Comparison of ENCODE assay signal across 35 cellular contexts in genomic region chr10:58586282-58586681, GRCh38.
"Had no signal": no experiment of that assay in that cellular context is flagged by ENCODE, and none has a peak within 500 bp of the region (broad histone marks: within the 10 kb centered on the region; RNA-seq: fewer than 3 reads in every experiment).

No MANE protein-coding gene starts in this region.

- H3K4me3 Mint-ChIP-seq: activated B cell treated with CpG ODN at 0.5 μM for 24 hours; activated CD4-positive, alpha-beta memory T cell treated with anti-CD3 and anti-CD28 coated beads for 36 hours; activated CD4-positive, alpha-beta T cell treated with anti-CD3 and anti-CD28 coated beads, Interleukin-2, amount 10 ng/mL, durations not matched to agents 24 days and 14 days; activated CD8-positive, alpha-beta T cell treated with anti-CD3 and anti-CD28 coated beads for 36 hours; activated naive CD4-positive, alpha-beta T cell treated with anti-CD3 and anti-CD28 coated beads for 36 hours; activated naive CD8-positive, alpha-beta T cell treated with anti-CD3 and anti-CD28 coated beads for 36 hours; activated T-cell treated with anti-CD3 and anti-CD28 coated beads, Interleukin-2, amount 50 U/mL, for 4 hours; activated T-cell treated with anti-CD3 and anti-CD28 coated beads, Interleukin-2, amount 50 U/mL, for 72 hours; activated T-helper 1 cell treated with anti-CD3 and anti-CD28 coated beads, Interleukin-12 subunit alpha, Interleukin-12 subunit beta, Interleukin-2, Interleukin-4 antibody, amounts not matched to agents 30 ng/mL and 10 ng/mL and 1 ng/mL, durations not matched to agents 14 hours and 24 hours and 36 hours; activated T-helper 17 cell treated with anti-CD3 and anti-CD28 coated beads, Interleukin-2, amount 50 U/mL, for 72 hours; T-helper 1 cell treated with Interleukin-12 subunit alpha and Interleukin-12 subunit beta and Interleukin-4 antibody, amounts not matched to agents 30 μg/mL and 1 μg/mL, for 36 hours; T-helper 2 cell treated with Interferon-gamma antibody and Interleukin-4, amounts not matched to agents 5 μg/mL and 100 μg/mL, for 36 hours had no signal

- H3K9me3 ChIP-seq: adrenal gland, body of pancreas had no signal

- H3K4me1 Mint-ChIP-seq: activated B cell treated with CpG ODN at 0.5 μM for 24 hours; activated CD4-positive, alpha-beta T cell treated with anti-CD3 and anti-CD28 coated beads, Interleukin-2, amount 10 ng/mL, durations not matched to agents 24 days and 14 days; activated naive CD8-positive, alpha-beta T cell treated with anti-CD3 and anti-CD28 coated beads for 36 hours; activated T-helper 17 cell treated with anti-CD3 and anti-CD28 coated beads, Interleukin-2, amount 50 U/mL, for 72 hours had no signal

- H3K27me3 ChIP-seq: adrenal gland, body of pancreas, brain microvascular endothelial cell, breast epithelium had no signal

- H3K36me3 ChIP-seq: adrenal gland, brain microvascular endothelial cell, breast epithelium had no signal

- DNase-seq: activated B cell treated with CpG ODN at 0.5 μM for 24 hours; activated CD4-positive, alpha-beta memory T cell treated with anti-CD3 and anti-CD28 coated beads for 36 hours; activated CD4-positive, alpha-beta T cell treated with anti-CD3 and anti-CD28 coated beads for 4 hours; activated CD4-positive, alpha-beta T cell treated with anti-CD3 and anti-CD28 coated beads, Interleukin-2, amount 10 ng/mL, durations not matched to agents 24 days and 14 days; activated CD4-positive, alpha-beta T cell treated with anti-CD3 and anti-CD28 coated beads, Interleukin-2, amount 50 U/mL, for 1 hour; activated CD4-positive, alpha-beta T cell treated with anti-CD3 and anti-CD28 coated beads, Interleukin-2, amount 50 U/mL, for 4 hours; activated CD4-positive, CD25-positive, alpha-beta regulatory T cell treated with anti-CD3 and anti-CD28 coated beads, Interleukin-2, amount 50 U/mL, for 72 hours; activated CD8-positive, alpha-beta memory T cell treated with anti-CD3 and anti-CD28 coated beads, Interleukin-2, amount 50 U/mL, for 4 hours; activated CD8-positive, alpha-beta T cell treated with anti-CD3 and anti-CD28 coated beads for 36 hours; activated effector memory CD4-positive, alpha-beta T cell treated with anti-CD3 and anti-CD28 coated beads, Interleukin-2, amount 50 U/mL, for 16 hours; activated gamma-delta T cell treated with Interleukin-2 at 50 U/mL for 16 hours; activated naive CD4-positive, alpha-beta T cell; activated naive CD4-positive, alpha-beta T cell treated with anti-CD3 and anti-CD28 coated beads for 36 hours; activated naive CD4-positive, alpha-beta T cell treated with anti-CD3 and anti-CD28 coated beads, Interleukin-2, amount 50 U/mL, for 16 hours; activated naive CD8-positive, alpha-beta T cell treated with anti-CD3 and anti-CD28 coated beads for 36 hours; activated T-cell treated with anti-CD3 and anti-CD28 coated beads for 4 hours; activated T-cell treated with anti-CD3 and anti-CD28 coated beads, Interleukin-2, amount 50 U/mL, for 1 hour; activated T-cell treated with anti-CD3 and anti-CD28 coated beads, Interleukin-2, amount 50 U/mL, for 4 hours; activated T-cell treated with anti-CD3 and anti-CD28 coated beads, Interleukin-2, amount 50 U/mL, for 72 hours; adrenal gland; amniotic stem cell; aorta; body of pancreas; brain microvascular endothelial cell; central memory CD4-positive, alpha-beta T cell; T-helper 1 cell; T-helper 2 cell; T-helper 9 cell had no signal

- H3K4me3 ChIP-seq: adrenal gland, body of pancreas, breast epithelium had no signal

- ATAC-seq: activated CD8-positive, alpha-beta T cell treated with anti-CD3 and anti-CD28 coated beads for 36 hours; activated naive CD4-positive, alpha-beta T cell treated with anti-CD3 and anti-CD28 coated beads, Interleukin-2, amount 50 U/mL, for 72 hours; activated T-cell treated with anti-CD3 and anti-CD28 coated beads, Interleukin-2, amount 50 U/mL, for 4 hours; activated T-cell treated with anti-CD3 and anti-CD28 coated beads, Interleukin-2, amount 50 U/mL, for 72 hours; activated T-helper 17 cell treated with anti-CD3 and anti-CD28 coated beads, Interleukin-2, amount 50 U/mL, for 72 hours; body of pancreas had no signal

- H3K36me3 Mint-ChIP-seq: activated CD4-positive, alpha-beta memory T cell treated with anti-CD3 and anti-CD28 coated beads for 36 hours; activated naive CD4-positive, alpha-beta T cell treated with anti-CD3 and anti-CD28 coated beads, Interleukin-2, amount 50 U/mL, for 72 hours; activated naive CD8-positive, alpha-beta T cell treated with anti-CD3 and anti-CD28 coated beads for 36 hours had no signal

- H3K4me1 ChIP-seq: body of pancreas had no signal

- H3K27ac ChIP-seq: adrenal gland, body of pancreas, brain microvascular endothelial cell, breast epithelium, VCaP had no signal

- H3K27me3 Mint-ChIP-seq: activated B cell treated with CpG ODN at 0.5 μM for 24 hours; activated CD4-positive, alpha-beta T cell treated with anti-CD3 and anti-CD28 coated beads, Interleukin-2, amount 10 ng/mL, durations not matched to agents 24 days and 14 days had no signal

- H3K9me3 Mint-ChIP-seq: activated CD4-positive, alpha-beta memory T cell treated with anti-CD3 and anti-CD28 coated beads for 36 hours; activated CD4-positive, alpha-beta T cell treated with anti-CD3 and anti-CD28 coated beads, Interleukin-2, amount 10 ng/mL, durations not matched to agents 24 days and 14 days; activated CD8-positive, alpha-beta T cell treated with anti-CD3 and anti-CD28 coated beads for 36 hours; activated naive CD4-positive, alpha-beta T cell treated with anti-CD3 and anti-CD28 coated beads for 36 hours; activated naive CD8-positive, alpha-beta T cell treated with anti-CD3 and anti-CD28 coated beads for 36 hours; activated T-cell treated with anti-CD3 and anti-CD28 coated beads, Interleukin-2, amount 50 U/mL, for 4 hours; activated T-helper 1 cell treated with anti-CD3 and anti-CD28 coated beads, Interleukin-12 subunit alpha, Interleukin-12 subunit beta, Interleukin-2, Interleukin-4 antibody, amounts not matched to agents 30 ng/mL and 10 ng/mL and 1 ng/mL, durations not matched to agents 14 hours and 24 hours and 36 hours; activated T-helper 17 cell treated with anti-CD3 and anti-CD28 coated beads, Interleukin-2, amount 50 U/mL, for 72 hours; T-helper 1 cell treated with Interleukin-12 subunit alpha and Interleukin-12 subunit beta and Interleukin-4 antibody, amounts not matched to agents 30 μg/mL and 1 μg/mL, for 36 hours; T-helper 2 cell treated with Interferon-gamma antibody and Interleukin-4, amounts not matched to agents 5 μg/mL and 100 μg/mL, for 36 hours had no signal

- H3K27ac Mint-ChIP-seq: activated B cell treated with CpG ODN at 0.5 μM for 24 hours; activated CD4-positive, alpha-beta memory T cell treated with anti-CD3 and anti-CD28 coated beads for 36 hours; activated CD4-positive, alpha-beta T cell treated with anti-CD3 and anti-CD28 coated beads, Interleukin-2, amount 10 ng/mL, durations not matched to agents 24 days and 14 days; activated CD8-positive, alpha-beta T cell treated with anti-CD3 and anti-CD28 coated beads for 36 hours; activated naive CD4-positive, alpha-beta T cell treated with anti-CD3 and anti-CD28 coated beads for 36 hours; activated naive CD4-positive, alpha-beta T cell treated with anti-CD3 and anti-CD28 coated beads, Interleukin-2, amount 50 U/mL, for 72 hours; activated naive CD8-positive, alpha-beta T cell treated with anti-CD3 and anti-CD28 coated beads for 36 hours; activated T-cell treated with anti-CD3 and anti-CD28 coated beads, Interleukin-2, amount 50 U/mL, for 72 hours; activated T-helper 1 cell treated with anti-CD3 and anti-CD28 coated beads, Interleukin-12 subunit alpha, Interleukin-12 subunit beta, Interleukin-2, Interleukin-4 antibody, amounts not matched to agents 30 ng/mL and 10 ng/mL and 1 ng/mL, durations not matched to agents 14 hours and 24 hours and 36 hours; activated T-helper 17 cell treated with anti-CD3 and anti-CD28 coated beads, Interleukin-2, amount 50 U/mL, for 72 hours; T-helper 1 cell treated with Interleukin-12 subunit alpha and Interleukin-12 subunit beta and Interleukin-4 antibody, amounts not matched to agents 30 μg/mL and 1 μg/mL, for 36 hours; T-helper 2 cell treated with Interferon-gamma antibody and Interleukin-4, amounts not matched to agents 5 μg/mL and 100 μg/mL, for 36 hours had no signal
